ENCODE assay signal across 1 cellular context in the genomic region with DNA sequence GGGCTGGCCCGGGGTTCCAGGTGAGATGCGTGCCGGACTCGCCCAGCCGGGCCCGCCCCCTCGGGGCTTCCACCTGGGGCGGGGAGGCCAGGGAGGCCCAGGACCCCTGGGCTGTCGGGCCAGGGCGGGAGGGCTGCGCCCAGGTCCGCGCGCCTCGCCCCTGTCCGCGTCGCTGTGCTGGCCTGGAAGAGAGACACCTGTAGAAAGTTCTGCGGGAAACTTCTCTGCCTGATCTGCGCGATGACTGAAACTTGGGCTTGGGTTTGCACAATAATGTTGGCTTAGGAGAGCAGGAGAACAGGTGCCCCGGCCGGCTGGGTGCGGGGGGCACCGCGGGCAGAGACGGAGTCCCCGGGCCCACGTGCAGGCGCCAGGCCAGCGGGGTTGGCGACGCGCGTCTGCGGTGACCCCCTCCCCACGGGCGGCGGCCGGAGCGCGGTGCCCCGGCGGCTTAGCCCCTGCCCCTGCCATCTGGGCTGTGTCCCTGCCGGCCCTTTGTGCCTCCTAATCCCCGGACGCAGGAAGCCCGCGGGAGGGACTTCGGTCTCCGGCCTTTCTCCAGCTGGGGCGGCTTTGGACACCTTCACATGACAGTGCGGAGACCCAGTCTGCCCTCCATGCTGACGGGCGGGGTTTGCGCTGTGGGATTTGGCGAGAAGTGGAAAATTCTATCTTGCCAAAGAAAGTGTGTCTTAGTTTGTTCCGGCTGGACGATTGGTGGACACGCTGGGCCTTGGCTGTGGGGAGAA.
A peak's percentile ranks its signal among the peaks of the same experiment; 100 is the strongest.
TF ChIP-seq lines count a peak whose summit lies in the region.

No MANE protein-coding gene starts in this region.

TF ChIP-seq in K562, 482 proteins besides CTCF, POLR2A, EP300 and RAD21:
- TF ChIP-seq TGIF2 (CRISPR knock-in tag; IDR thresholded peaks at IDR 0.05) = 0 out of 2 replicates have a peak, but pooled peaks have one; percentile 43
- TF ChIP-seq FIP1L1 (IDR thresholded peaks at IDR 0.05; ENCODE audit: low read depth, low read length, poor library complexity, severe bottlenecking) = peak; percentile 51
- peak; percentile 31 for TF ChIP-seq RBFOX2 (IDR thresholded peaks at IDR 0.05; ENCODE audit: low read depth, low read length)
- TF ChIP-seq KDM1A (IDR thresholded peaks at IDR 0.05) = no peak
- TF ChIP-seq HNRNPL (IDR thresholded peaks at IDR 0.05; ENCODE audit: low read depth, low read length) = peak; percentile 86; the same call in 1 of the 2 replicates
- TF ChIP-seq, protein P1, sequence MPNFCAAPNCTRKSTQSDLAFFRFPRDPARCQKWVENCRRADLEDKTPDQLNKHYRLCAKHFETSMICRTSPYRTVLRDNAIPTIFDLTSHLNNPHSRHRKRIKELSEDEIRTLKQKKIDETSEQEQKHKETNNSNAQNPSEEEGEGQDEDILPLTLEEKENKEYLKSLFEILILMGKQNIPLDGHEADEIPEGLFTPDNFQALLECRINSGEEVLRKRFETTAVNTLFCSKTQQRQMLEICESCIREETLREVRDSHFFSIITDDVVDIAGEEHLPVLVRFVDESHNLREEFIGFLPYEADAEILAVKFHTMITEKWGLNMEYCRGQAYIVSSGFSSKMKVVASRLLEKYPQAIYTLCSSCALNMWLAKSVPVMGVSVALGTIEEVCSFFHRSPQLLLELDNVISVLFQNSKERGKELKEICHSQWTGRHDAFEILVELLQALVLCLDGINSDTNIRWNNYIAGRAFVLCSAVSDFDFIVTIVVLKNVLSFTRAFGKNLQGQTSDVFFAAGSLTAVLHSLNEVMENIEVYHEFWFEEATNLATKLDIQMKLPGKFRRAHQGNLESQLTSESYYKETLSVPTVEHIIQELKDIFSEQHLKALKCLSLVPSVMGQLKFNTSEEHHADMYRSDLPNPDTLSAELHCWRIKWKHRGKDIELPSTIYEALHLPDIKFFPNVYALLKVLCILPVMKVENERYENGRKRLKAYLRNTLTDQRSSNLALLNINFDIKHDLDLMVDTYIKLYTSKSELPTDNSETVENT (CRISPR knock-in tag; IDR thresholded peaks at IDR 0.05) = 0 out of 2 replicates have a peak, but pooled peaks have one; percentile 17
- peak; percentile 29; the same call in 1 of the 2 replicates for TF ChIP-seq ZBTB7A (IDR thresholded peaks at IDR 0.05; ENCODE audit: borderline replicate concordance, control insufficient read depth, low read depth, low read length)
- no peak for TF ChIP-seq OTX1 (CRISPR knock-in tag; IDR thresholded peaks at IDR 0.05)
- TF ChIP-seq L3MBTL2 (IDR thresholded peaks at IDR 0.05) = peak; percentile 75
- TF ChIP-seq, protein P2, sequence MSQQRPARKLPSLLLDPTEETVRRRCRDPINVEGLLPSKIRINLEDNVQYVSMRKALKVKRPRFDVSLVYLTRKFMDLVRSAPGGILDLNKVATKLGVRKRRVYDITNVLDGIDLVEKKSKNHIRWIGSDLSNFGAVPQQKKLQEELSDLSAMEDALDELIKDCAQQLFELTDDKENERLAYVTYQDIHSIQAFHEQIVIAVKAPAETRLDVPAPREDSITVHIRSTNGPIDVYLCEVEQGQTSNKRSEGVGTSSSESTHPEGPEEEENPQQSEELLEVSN (IDR thresholded peaks at IDR 0.05; ENCODE audit: borderline replicate concordance in 1 of 2, extremely low read depth in 1 of 2, insufficient read depth in 1 of 2, insufficient read length in 1 of 2, low read depth in 1 of 2, low read length in 1 of 2, poor library complexity in 1 of 2, severe bottlenecking in 1 of 2) = peak in 1 of 2 experiments; percentile 25
- TF ChIP-seq CHD4 (IDR thresholded peaks at IDR 0.05; ENCODE audit: insufficient read depth, insufficient replicate concordance, low read depth, low read length, poor library complexity, severe bottlenecking) = peak; percentile 41
- peak in 1 of 2 experiments; percentile 58; a peak in 1 of 4 replicates for TF ChIP-seq NONO (IDR thresholded peaks at IDR 0.05; ENCODE audit: low read depth in 2 of 2, low read length in 1 of 2)
- no peak for TF ChIP-seq TBL1XR1 (IDR thresholded peaks at IDR 0.05; ENCODE audit: low read length in 2 of 2)
- TF ChIP-seq, protein P3, sequence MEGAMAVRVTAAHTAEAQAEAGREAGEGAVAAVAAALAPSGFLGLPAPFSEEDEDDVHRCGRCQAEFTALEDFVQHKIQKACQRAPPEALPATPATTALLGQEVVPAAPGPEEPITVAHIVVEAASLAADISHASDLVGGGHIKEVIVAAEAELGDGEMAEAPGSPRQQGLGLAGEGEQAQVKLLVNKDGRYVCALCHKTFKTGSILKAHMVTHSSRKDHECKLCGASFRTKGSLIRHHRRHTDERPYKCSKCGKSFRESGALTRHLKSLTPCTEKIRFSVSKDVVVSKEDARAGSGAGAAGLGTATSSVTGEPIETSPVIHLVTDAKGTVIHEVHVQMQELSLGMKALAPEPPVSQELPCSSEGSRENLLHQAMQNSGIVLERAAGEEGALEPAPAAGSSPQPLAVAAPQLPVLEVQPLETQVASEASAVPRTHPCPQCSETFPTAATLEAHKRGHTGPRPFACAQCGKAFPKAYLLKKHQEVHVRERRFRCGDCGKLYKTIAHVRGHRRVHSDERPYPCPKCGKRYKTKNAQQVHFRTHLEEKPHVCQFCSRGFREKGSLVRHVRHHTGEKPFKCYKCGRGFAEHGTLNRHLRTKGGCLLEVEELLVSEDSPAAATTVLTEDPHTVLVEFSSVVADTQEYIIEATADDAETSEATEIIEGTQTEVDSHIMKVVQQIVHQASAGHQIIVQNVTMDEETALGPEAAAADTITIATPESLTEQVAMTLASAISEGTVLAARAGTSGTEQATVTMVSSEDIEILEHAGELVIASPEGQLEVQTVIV (CRISPR knock-in tag; IDR thresholded peaks at IDR 0.05; ENCODE audit: borderline replicate concordance) = no peak
- no peak for TF ChIP-seq IRF2 (CRISPR knock-in tag; IDR thresholded peaks at IDR 0.05)
- TF ChIP-seq, protein P4, sequence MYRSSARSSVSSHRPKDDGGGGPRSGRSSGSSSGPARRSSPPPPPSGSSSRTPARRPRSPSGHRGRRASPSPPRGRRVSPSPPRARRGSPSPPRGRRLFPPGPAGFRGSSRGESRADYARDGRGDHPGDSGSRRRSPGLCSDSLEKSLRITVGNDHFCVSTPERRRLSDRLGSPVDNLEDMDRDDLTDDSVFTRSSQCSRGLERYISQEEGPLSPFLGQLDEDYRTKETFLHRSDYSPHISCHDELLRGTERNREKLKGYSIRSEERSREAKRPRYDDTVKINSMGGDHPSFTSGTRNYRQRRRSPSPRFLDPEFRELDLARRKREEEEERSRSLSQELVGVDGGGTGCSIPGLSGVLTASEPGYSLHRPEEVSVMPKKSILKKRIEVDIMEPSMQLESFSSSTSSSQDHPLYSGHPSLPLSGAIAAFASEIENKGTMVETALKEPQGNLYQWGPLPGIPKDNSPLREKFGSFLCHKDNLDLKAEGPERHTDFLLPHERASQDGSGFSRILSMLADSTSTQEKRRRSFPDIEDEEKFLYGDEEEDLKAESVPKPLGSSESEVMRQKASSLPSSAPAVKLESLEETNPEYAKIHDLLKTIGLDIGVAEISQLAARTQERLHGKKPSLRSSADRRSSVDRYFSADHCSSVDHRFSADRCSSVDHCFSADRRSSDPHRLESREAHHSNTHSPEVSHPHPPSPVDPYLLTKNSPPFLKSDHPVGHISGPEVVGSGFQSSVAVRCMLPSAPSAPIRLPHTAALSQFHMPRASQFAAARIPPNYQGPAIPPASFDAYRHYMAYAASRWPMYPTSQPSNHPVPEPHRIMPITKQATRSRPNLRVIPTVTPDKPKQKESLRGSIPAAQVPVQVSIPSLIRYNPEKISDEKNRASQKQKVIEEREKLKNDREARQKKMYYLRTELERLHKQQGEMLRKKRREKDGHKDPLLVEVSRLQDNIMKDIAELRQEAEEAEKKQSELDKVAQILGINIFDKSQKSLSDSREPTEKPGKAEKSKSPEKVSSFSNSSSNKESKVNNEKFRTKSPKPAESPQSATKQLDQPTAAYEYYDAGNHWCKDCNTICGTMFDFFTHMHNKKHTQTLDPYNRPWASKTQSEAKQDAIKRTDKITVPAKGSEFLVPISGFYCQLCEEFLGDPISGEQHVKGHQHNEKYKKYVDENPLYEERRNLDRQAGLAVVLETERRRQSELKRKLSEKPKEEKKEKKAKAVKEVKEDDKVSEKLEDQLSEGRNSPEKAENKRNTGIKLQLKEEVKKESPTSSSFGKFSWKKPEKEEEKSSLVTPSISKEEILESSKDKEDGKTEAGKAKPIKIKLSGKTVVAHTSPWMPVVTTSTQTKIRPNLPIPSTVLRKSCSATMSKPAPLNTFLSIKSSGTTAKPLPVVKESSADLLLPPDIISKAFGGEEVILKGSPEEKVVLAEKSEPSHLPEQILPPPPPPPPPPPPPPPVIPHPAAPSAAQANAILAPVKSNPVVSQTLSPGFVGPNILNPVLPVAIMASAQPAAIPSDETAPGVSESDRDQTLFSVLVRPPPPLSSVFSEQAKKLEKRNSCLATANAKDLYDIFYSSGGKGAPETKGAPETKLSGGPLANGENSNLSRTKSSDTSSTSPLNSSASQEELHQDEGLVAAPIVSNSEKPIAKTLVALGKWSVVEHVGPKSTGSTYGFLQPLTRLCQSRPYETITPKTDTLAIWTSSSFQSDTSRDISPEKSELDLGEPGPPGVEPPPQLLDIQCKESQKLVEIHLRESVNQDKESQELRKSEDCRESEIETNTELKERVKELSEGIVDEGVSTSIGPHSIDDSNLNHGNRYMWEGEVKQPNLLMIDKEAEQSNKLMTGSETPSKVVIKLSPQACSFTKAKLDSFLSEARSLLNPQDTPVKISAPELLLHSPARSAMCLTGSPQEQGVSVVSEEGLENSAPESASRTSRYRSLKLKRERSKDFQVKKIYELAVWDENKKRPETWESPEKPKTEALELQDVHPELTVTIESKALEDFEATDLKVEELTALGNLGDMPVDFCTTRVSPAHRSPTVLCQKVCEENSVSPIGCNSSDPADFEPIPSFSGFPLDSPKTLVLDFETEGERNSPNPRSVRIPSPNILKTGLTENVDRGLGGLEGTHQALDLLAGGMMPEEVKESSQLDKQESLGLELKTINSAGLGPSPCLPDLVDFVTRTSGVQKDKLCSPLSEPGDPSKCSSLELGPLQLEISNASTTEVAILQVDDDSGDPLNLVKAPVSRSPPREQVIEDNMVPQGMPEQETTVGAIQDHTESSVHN (IDR thresholded peaks at IDR 0.05; ENCODE audit: borderline replicate concordance in 1 of 2, low read depth in 1 of 2) = no peak
- TF ChIP-seq, protein P5, sequence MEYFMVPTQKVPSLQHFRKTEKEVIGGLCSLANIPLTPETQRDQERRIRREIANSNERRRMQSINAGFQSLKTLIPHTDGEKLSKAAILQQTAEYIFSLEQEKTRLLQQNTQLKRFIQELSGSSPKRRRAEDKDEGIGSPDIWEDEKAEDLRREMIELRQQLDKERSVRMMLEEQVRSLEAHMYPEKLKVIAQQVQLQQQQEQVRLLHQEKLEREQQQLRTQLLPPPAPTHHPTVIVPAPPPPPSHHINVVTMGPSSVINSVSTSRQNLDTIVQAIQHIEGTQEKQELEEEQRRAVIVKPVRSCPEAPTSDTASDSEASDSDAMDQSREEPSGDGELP (CRISPR knock-in tag; IDR thresholded peaks at IDR 0.05; ENCODE audit: borderline replicate concordance) = peak; percentile 60; the same call in 1 of the 2 replicates
- peak; percentile 14; the same call in 1 of the 2 replicates for TF ChIP-seq ZFX (CRISPR knock-in tag; IDR thresholded peaks at IDR 0.05)
- TF ChIP-seq YY1 (IDR thresholded peaks at IDR 0.05; ENCODE audit: borderline replicate concordance in 1 of 3, control insufficient read depth in 1 of 3, extremely low read depth in 1 of 3, insufficient read depth in 3 of 3, insufficient read length in 1 of 3, insufficient replicate concordance in 2 of 3, low read depth in 1 of 3, low read length in 2 of 3) = peak in 1 of 3 experiments; percentile 19
- TF ChIP-seq, protein P6, sequence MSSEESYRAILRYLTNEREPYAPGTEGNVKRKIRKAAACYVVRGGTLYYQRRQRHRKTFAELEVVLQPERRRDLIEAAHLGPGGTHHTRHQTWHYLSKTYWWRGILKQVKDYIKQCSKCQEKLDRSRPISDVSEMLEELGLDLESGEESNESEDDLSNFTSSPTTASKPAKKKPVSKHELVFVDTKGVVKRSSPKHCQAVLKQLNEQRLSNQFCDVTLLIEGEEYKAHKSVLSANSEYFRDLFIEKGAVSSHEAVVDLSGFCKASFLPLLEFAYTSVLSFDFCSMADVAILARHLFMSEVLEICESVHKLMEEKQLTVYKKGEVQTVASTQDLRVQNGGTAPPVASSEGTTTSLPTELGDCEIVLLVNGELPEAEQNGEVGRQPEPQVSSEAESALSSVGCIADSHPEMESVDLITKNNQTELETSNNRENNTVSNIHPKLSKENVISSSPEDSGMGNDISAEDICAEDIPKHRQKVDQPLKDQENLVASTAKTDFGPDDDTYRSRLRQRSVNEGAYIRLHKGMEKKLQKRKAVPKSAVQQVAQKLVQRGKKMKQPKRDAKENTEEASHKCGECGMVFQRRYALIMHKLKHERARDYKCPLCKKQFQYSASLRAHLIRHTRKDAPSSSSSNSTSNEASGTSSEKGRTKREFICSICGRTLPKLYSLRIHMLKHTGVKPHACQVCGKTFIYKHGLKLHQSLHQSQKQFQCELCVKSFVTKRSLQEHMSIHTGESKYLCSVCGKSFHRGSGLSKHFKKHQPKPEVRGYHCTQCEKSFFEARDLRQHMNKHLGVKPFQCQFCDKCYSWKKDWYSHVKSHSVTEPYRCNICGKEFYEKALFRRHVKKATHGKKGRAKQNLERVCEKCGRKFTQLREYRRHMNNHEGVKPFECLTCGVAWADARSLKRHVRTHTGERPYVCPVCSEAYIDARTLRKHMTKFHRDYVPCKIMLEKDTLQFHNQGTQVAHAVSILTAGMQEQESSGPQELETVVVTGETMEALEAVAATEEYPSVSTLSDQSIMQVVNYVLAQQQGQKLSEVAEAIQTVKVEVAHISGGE (CRISPR knock-in tag; IDR thresholded peaks at IDR 0.05) = 0 out of 6 replicates have a peak, but pooled peaks of 1 of the 3 experiments have one; percentile 7
- TF ChIP-seq SAP30 (IDR thresholded peaks at IDR 0.05; ENCODE audit: borderline replicate concordance, insufficient read depth, low read depth, low read length, poor library complexity, severe bottlenecking) = peak; percentile 28
- TF ChIP-seq, protein P7, sequence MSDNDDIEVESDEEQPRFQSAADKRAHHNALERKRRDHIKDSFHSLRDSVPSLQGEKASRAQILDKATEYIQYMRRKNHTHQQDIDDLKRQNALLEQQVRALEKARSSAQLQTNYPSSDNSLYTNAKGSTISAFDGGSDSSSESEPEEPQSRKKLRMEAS (CRISPR knock-in tag; IDR thresholded peaks at IDR 0.05) = 0 out of 2 replicates have a peak, but pooled peaks have one; percentile 15
- TF ChIP-seq PHF8 (IDR thresholded peaks at IDR 0.05; ENCODE audit: borderline replicate concordance, low read length) = peak; percentile 64; the same call in 1 of the 2 replicates
- TF ChIP-seq RBBP5 (IDR thresholded peaks at IDR 0.05; ENCODE audit: borderline replicate concordance, insufficient read depth, low read length, poor library complexity, severe bottlenecking) = peak; percentile 58
- TF ChIP-seq TEAD1 (CRISPR knock-in tag; IDR thresholded peaks at IDR 0.05) = no peak
- TF ChIP-seq CEBPG (CRISPR knock-in tag; IDR thresholded peaks at IDR 0.05) = no peak
- peak in 1 of 2 experiments; percentile 60; a peak in 1 of 4 replicates for TF ChIP-seq CEBPG (tag; conservative IDR thresholded peaks at IDR 0.05 in 1 of 2, IDR thresholded peaks at IDR 0.05 in 1 of 2)
- TF ChIP-seq KDM2B (CRISPR knock-in tag; IDR thresholded peaks at IDR 0.05) = 0 out of 2 replicates have a peak, but pooled peaks have one; percentile 47
- no peak for TF ChIP-seq HDAC6 (IDR thresholded peaks at IDR 0.05; ENCODE audit: low read depth, low read length)
